Comparison of ENCODE assay signal across 25 cellular contexts in genomic region chr18:79136742-79137141, GRCh38.
DNase-seq lines count a peak whose midpoint lies in the region; ATAC-seq and TF ChIP-seq lines count a peak whose summit lies in the region.
"Had no signal": no experiment of that assay in that cellular context is flagged by ENCODE, and none has a peak within 500 bp of the region (broad histone marks: within the 10 kb centered on the region; RNA-seq: fewer than 3 reads in every experiment).

No MANE protein-coding gene starts in this region.

- no peak overlapping the region for H2BK5ac ChIP-seq in H9 (ENCODE audit: insufficient read length, low read length)

- no peak for TF ChIP-seq EP300 in sigmoid colon (IDR thresholded peaks at IDR 0.05)

- no peaks in the 10 kb centered on the region for H3K4me1 ChIP-seq in H9 (ENCODE audit: insufficient read depth, low read length)
- no peaks in the 10 kb centered on the region for H3K4me1 ChIP-seq in right lobe of liver
- H3K4me1 ChIP-seq in sigmoid colon = no peaks in the 10 kb centered on the region
- no peaks in the 10 kb centered on the region for H3K4me1 ChIP-seq in prostate gland (replicated peaks)
- H3K4me1 ChIP-seq: neural progenitor cell, Peyer's patch, SJSA1 had no signal

- H3K27ac Mint-ChIP-seq in H9 = no peak overlapping the region
- peak overlapping the region in 6 of 10 donors; percentile 3 to 64 (median 40) for H3K27ac Mint-ChIP-seq in naive thymus-derived CD8-positive, alpha-beta T cell
- H3K27ac Mint-ChIP-seq: activated CD4-positive, alpha-beta T cell treated with anti-CD3 and anti-CD28 coated beads, Interleukin-2, amount 10 ng/mL, durations not matched to agents 7 days and 5 days; activated CD8-positive, alpha-beta memory T cell treated with anti-CD3 and anti-CD28 coated beads, Interleukin-2, amount 10 ng/mL, durations not matched to agents 7 days and 5 days; activated naive CD4-positive, alpha-beta T cell treated with anti-CD3 and anti-CD28 coated beads for 36 hours; activated T-cell treated with anti-CD3 and anti-CD28 coated beads, Interleukin-2, amount 50 U/mL, for 72 hours; neural progenitor cell; type B pancreatic cell had no signal

- DNase-seq in H9 = no peak
- DNase-seq in NB4 (ENCODE audit: low read depth) = peak; percentile 53
- DNase-seq in astrocyte of the spinal cord (ENCODE audit: low read depth, low spot score) = peak; percentile 3
- no peak for DNase-seq in naive thymus-derived CD8-positive, alpha-beta T cell
- no peak for DNase-seq in right lobe of liver
- DNase-seq in sigmoid colon = no peak
- no peak for DNase-seq in NCI-H748 treated with DMSO at 0.1 percent for 48 hours (lab: John Stamatoyannopoulos, UW)
- DNase-seq in prostate gland (ENCODE audit: low spot score) = no peak
- DNase-seq: activated CD4-positive, alpha-beta T cell treated with anti-CD3 and anti-CD28 coated beads, Interleukin-2, amount 10 ng/mL, durations not matched to agents 7 days and 5 days; activated CD8-positive, alpha-beta memory T cell treated with anti-CD3 and anti-CD28 coated beads, Interleukin-2, amount 10 ng/mL, durations not matched to agents 7 days and 5 days; activated naive CD4-positive, alpha-beta T cell treated with anti-CD3 and anti-CD28 coated beads for 36 hours; activated T-cell treated with anti-CD3 and anti-CD28 coated beads, Interleukin-2, amount 50 U/mL, for 72 hours; AML-193; amygdala; GF-D8; mucosa of descending colon; NCI-H446 treated with DMSO at 0.1 percent for 48 hours; NK-92 treated with Interleukin-12 subunit alpha and Interleukin-12 subunit beta, amount 100 ng/mL, for 24 hours; Peyer's patch; posterior cingulate gyrus had no signal

- H3K9ac ChIP-seq in H9 (ENCODE audit: extremely low read depth, insufficient read length, low read length) = no peak overlapping the region
- H3K9ac ChIP-seq: neural progenitor cell had no signal

- in situ Hi-C loops in astrocyte of the spinal cord (cut with HindIII; ENCODE audit: low sequenced_read_pairs) = no loop called here

- no peaks in the 10 kb centered on the region for H4K20me1 ChIP-seq in H9 (ENCODE audit: control insufficient read depth, insufficient read depth, insufficient read length)

- peaks cover 0 to 2% of the 10 kb centered on the region in 2 experiments; a peak in 2 of 4 replicates for H3K4me1 Mint-ChIP-seq in H9
- H3K4me1 Mint-ChIP-seq in naive thymus-derived CD8-positive, alpha-beta T cell = peaks cover 2 to 16% (median 14%) of the 10 kb centered on the region in 4 donors
- H3K4me1 Mint-ChIP-seq: neural progenitor cell had no signal

- no peak overlapping the region for H3K23ac ChIP-seq in H9 (ENCODE audit: insufficient read length, low read depth, low read length)

- H3K14ac ChIP-seq in H9 (ENCODE audit: insufficient read depth, low read length) = no peak overlapping the region

- H3K4me3 ChIP-seq in NB4 (ENCODE audit: low read depth, low read length) (no peak overlapping the region), astrocyte of the spinal cord (ENCODE audit: low read depth, low read length) (no peak overlapping the region), right lobe of liver (no peak overlapping the region), sigmoid colon (no peak overlapping the region), prostate gland (no peak overlapping the region)
- H3K4me3 ChIP-seq: coronary artery, mucosa of descending colon, neural progenitor cell, Peyer's patch, SJSA1 had no signal

- no peak overlapping the region for H3K4me2 ChIP-seq in H9 (ENCODE audit: insufficient read depth, insufficient read length, low read length)
- H3K4me2 ChIP-seq: neural progenitor cell had no signal

- no peak for ATAC-seq in naive thymus-derived CD8-positive, alpha-beta T cell
- no peak for ATAC-seq in right lobe of liver
- ATAC-seq: activated CD8-positive, alpha-beta memory T cell treated with anti-CD3 and anti-CD28 coated beads, Interleukin-2, amount 10 ng/mL, durations not matched to agents 7 days and 5 days; activated T-cell treated with anti-CD3 and anti-CD28 coated beads, Interleukin-2, amount 50 U/mL, for 72 hours; HepG2; mucosa of descending colon had no signal

- H2BK120ac ChIP-seq in H9 (ENCODE audit: low read depth, low read length, poor library complexity, severe bottlenecking) = no peak overlapping the region

- H3K27me3 Mint-ChIP-seq in H9 (ENCODE audit: low read depth) = no peaks in the 10 kb centered on the region
- no peaks in the 10 kb centered on the region for H3K27me3 Mint-ChIP-seq in naive thymus-derived CD8-positive, alpha-beta T cell
- H3K27me3 Mint-ChIP-seq: activated CD4-positive, alpha-beta T cell treated with anti-CD3 and anti-CD28 coated beads, Interleukin-2, amount 10 ng/mL, durations not matched to agents 7 days and 5 days; activated CD8-positive, alpha-beta memory T cell treated with anti-CD3 and anti-CD28 coated beads, Interleukin-2, amount 10 ng/mL, durations not matched to agents 7 days and 5 days; type B pancreatic cell had no signal

- H3K36me3 Mint-ChIP-seq in H9 (ENCODE audit: insufficient read depth in 1 of 3, low read depth in 3 of 3) = peaks cover 0 to 3% (median 1%) of the 10 kb centered on the region in 3 experiments; a peak in 2 of 7 replicates
- peaks cover 0 to 57% (median 31%) of the 10 kb centered on the region in 3 donors for H3K36me3 Mint-ChIP-seq in naive thymus-derived CD8-positive, alpha-beta T cell

- TF ChIP-seq POLR2A in NB4 (IDR thresholded peaks at IDR 0.05; ENCODE audit: extremely low read depth, insufficient read length) (no peak), right lobe of liver (IDR thresholded peaks at IDR 0.05) (no peak), sigmoid colon (IDR thresholded peaks at IDR 0.05) (no peak), prostate gland (IDR thresholded peaks at IDR 0.05) (no peak)

- H3K36me3 ChIP-seq in right lobe of liver = no peaks in the 10 kb centered on the region
- H3K36me3 ChIP-seq in sigmoid colon = peaks cover 0 to 8% (median 0%) of the 10 kb centered on the region in 4 donors
- no peaks in the 10 kb centered on the region for H3K36me3 ChIP-seq in prostate gland
- H3K36me3 ChIP-seq: neural progenitor cell, Peyer's patch, SJSA1 had no signal

- no peak overlapping the region for H2AFZ ChIP-seq in H9 (ENCODE audit: low read length)
- H2AFZ ChIP-seq: neural progenitor cell had no signal

- H2BK15ac ChIP-seq in H9 (ENCODE audit: low read depth, low read length) = no peak overlapping the region

- POLR2A ChIA-PET in naive thymus-derived CD8-positive, alpha-beta T cell (lab: Charles Lee) = no interaction called here

- no peaks in the 10 kb centered on the region for H3K79me2 ChIP-seq in H9 (ENCODE audit: insufficient read depth, low read length)

- H3K9me3 Mint-ChIP-seq in H9 = no peaks in the 10 kb centered on the region
- no peaks in the 10 kb centered on the region for H3K9me3 Mint-ChIP-seq in naive thymus-derived CD8-positive, alpha-beta T cell
- H3K9me3 Mint-ChIP-seq: activated naive CD4-positive, alpha-beta T cell treated with anti-CD3 and anti-CD28 coated beads for 36 hours; activated T-cell treated with anti-CD3 and anti-CD28 coated beads, Interleukin-2, amount 50 U/mL, for 72 hours; neural progenitor cell; type B pancreatic cell had no signal

- no CpG with 5 or more reads among the region's 6 CpGs for WGBS in H9 (ENCODE audit: extremely low coverage, insufficient read length, low lambda C conversion rate)
- WGBS in right lobe of liver (ENCODE audit: insufficient coverage, low coverage, low lambda C conversion rate, missing lambda C conversion rate) = 95% methylated on average over 6 of the region's 6 CpGs
- 95 to 96% methylated on average over 6 of the region's 6 CpGs for WGBS in sigmoid colon, 2 donors
- 93% methylated on average over 6 of the region's 6 CpGs for WGBS in prostate gland

- H3K56ac ChIP-seq in H9 (ENCODE audit: insufficient read length, low read depth, low read length) = no peak overlapping the region

- intact Hi-C loops in right lobe of liver (cut with DNase I) (no loop called here), sigmoid colon (cut with DNase I) (no loop called here), prostate gland (cut with DNase I) (no loop called here)

- no peak overlapping the region for H4K5ac ChIP-seq in H9 (ENCODE audit: insufficient read length, low read depth, low read length)

- H2BK12ac ChIP-seq in H9 (ENCODE audit: insufficient read length, low read depth, low read length) = no peak overlapping the region

- no peak overlapping the region for H3K4ac ChIP-seq in H9 (ENCODE audit: low read depth, low read length)

- H3T11ph ChIP-seq in H9 (ENCODE audit: low read length) = no peak overlapping the region

- H4K8ac ChIP-seq in H9 (replicated peaks; ENCODE audit: insufficient read length, low read depth, low read length) = no peak overlapping the region

- TF ChIP-seq CTCF in H9 (conservative IDR thresholded peaks at IDR 0.05) (peak; percentile 16; the same call in 1 of the 3 replicates), NB4 (IDR thresholded peaks at IDR 0.05; ENCODE audit: low read depth, low read length) (no peak), astrocyte of the spinal cord (IDR thresholded peaks at IDR 0.05; ENCODE audit: low read depth, low read length) (no peak), right lobe of liver (IDR thresholded peaks at IDR 0.05) (no peak), sigmoid colon (IDR thresholded peaks at IDR 0.05) (no peak), prostate gland (IDR thresholded peaks at IDR 0.05) (no peak)

- no peak overlapping the region for H4K91ac ChIP-seq in H9 (ENCODE audit: insufficient read length, low read depth, low read length)

- H3K27ac ChIP-seq in H9 (ENCODE audit: insufficient read length, low read depth, low read length) (no peak overlapping the region), right lobe of liver (no peak overlapping the region), sigmoid colon (no peak overlapping the region), prostate gland (no peak overlapping the region)
- H3K27ac ChIP-seq: coronary artery, neural progenitor cell, Peyer's patch, SJSA1 had no signal

- H3K9me3 ChIP-seq in H9 (ENCODE audit: control insufficient read depth, low read depth, low read length) (no peaks in the 10 kb centered on the region), right lobe of liver (no peaks in the 10 kb centered on the region), sigmoid colon (no peaks in the 10 kb centered on the region), prostate gland (no peaks in the 10 kb centered on the region)
- H3K9me3 ChIP-seq: mucosa of descending colon, Peyer's patch, SJSA1 had no signal

- no peaks in the 10 kb centered on the region for H3K23me2 ChIP-seq in H9 (ENCODE audit: insufficient read length, low read depth, low read length, poor library complexity, severe bottlenecking)

- H3K18ac ChIP-seq in H9 (ENCODE audit: insufficient read length, low read depth, low read length) = no peak overlapping the region

- no peak overlapping the region for H2BK20ac ChIP-seq in H9 (ENCODE audit: low read depth, low read length, poor library complexity, severe bottlenecking)

- no peak overlapping the region for H2AK5ac ChIP-seq in H9 (ENCODE audit: insufficient read length, low read length)

- H3K4me3 Mint-ChIP-seq in H9 = no peak overlapping the region
- no peak overlapping the region for H3K4me3 Mint-ChIP-seq in naive thymus-derived CD8-positive, alpha-beta T cell
- H3K4me3 Mint-ChIP-seq: activated CD4-positive, alpha-beta T cell treated with anti-CD3 and anti-CD28 coated beads, Interleukin-2, amount 10 ng/mL, durations not matched to agents 7 days and 5 days; activated CD8-positive, alpha-beta memory T cell treated with anti-CD3 and anti-CD28 coated beads, Interleukin-2, amount 10 ng/mL, durations not matched to agents 7 days and 5 days; activated naive CD4-positive, alpha-beta T cell treated with anti-CD3 and anti-CD28 coated beads for 36 hours; activated T-cell treated with anti-CD3 and anti-CD28 coated beads, Interleukin-2, amount 50 U/mL, for 72 hours; neural progenitor cell; type B pancreatic cell had no signal

- no peaks in the 10 kb centered on the region for H3K79me1 ChIP-seq in H9 (ENCODE audit: insufficient read depth, low read depth, low read length, poor library complexity, severe bottlenecking)

- H3K27me3 ChIP-seq in H9 (ENCODE audit: insufficient read depth, low read length) (no peaks in the 10 kb centered on the region), right lobe of liver (no peaks in the 10 kb centered on the region), sigmoid colon (no peaks in the 10 kb centered on the region), prostate gland (replicated peaks; ENCODE audit: insufficient read depth) (no peaks in the 10 kb centered on the region)
- H3K27me3 ChIP-seq: neural progenitor cell, Peyer's patch, SJSA1 had no signal

Comparison
In these comparisons a context has a peak if more than half of its experiments do, and no peak if none do; other contexts are left out.
1. DNase-seq: peak in NB4 (single experiment) and astrocyte of the spinal cord (single experiment); none in H9 (single experiment), naive thymus-derived CD8-positive, alpha-beta T cell (0 of 10), right lobe of liver (0 of 3), sigmoid colon (single experiment), NCI-H748 treated with DMSO at 0.1 percent for 48 hours (single experiment) and prostate gland (single experiment).
2. H3K27ac Mint-ChIP-seq: peak in naive thymus-derived CD8-positive, alpha-beta T cell (6 of 10); none in H9 (0 of 3).